ENCODE assay signal across 1 cellular context in the genomic region with DNA sequence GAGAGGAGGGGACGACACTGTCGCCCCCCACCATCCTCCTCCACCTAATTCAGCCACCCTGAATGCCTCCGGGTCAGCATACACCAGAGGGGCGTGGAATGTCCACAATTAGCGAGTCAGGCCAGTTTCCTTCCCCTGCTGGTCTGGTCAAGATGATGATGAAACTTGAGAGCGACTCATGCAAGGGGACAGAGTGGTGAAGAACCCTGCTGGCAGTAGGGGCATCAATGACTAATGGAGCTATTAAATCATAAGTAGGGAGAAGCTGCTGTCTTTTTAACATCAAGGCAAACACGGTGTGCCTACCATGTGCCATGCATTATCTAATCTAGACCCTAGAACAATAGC.
TF ChIP-seq lines count a peak whose summit lies in the region.

No MANE protein-coding gene starts in this region.

TF ChIP-seq in SK-N-SH, 30 proteins besides CTCF, POLR2A, EP300 and RAD21 (continued from another document):
- TF ChIP-seq, protein P1, sequence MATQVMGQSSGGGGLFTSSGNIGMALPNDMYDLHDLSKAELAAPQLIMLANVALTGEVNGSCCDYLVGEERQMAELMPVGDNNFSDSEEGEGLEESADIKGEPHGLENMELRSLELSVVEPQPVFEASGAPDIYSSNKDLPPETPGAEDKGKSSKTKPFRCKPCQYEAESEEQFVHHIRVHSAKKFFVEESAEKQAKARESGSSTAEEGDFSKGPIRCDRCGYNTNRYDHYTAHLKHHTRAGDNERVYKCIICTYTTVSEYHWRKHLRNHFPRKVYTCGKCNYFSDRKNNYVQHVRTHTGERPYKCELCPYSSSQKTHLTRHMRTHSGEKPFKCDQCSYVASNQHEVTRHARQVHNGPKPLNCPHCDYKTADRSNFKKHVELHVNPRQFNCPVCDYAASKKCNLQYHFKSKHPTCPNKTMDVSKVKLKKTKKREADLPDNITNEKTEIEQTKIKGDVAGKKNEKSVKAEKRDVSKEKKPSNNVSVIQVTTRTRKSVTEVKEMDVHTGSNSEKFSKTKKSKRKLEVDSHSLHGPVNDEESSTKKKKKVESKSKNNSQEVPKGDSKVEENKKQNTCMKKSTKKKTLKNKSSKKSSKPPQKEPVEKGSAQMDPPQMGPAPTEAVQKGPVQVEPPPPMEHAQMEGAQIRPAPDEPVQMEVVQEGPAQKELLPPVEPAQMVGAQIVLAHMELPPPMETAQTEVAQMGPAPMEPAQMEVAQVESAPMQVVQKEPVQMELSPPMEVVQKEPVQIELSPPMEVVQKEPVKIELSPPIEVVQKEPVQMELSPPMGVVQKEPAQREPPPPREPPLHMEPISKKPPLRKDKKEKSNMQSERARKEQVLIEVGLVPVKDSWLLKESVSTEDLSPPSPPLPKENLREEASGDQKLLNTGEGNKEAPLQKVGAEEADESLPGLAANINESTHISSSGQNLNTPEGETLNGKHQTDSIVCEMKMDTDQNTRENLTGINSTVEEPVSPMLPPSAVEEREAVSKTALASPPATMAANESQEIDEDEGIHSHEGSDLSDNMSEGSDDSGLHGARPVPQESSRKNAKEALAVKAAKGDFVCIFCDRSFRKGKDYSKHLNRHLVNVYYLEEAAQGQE (IDR thresholded peaks at IDR 0.05; ENCODE audit: low read depth, low read length): no peak
- TF ChIP-seq ELF1 (IDR thresholded peaks at IDR 0.05): no peak
- TF ChIP-seq NFIC (IDR thresholded peaks at IDR 0.05; ENCODE audit: borderline replicate concordance): no peak
- no peak for TF ChIP-seq EZH2phosphoT487 (IDR thresholded peaks at IDR 0.05; ENCODE audit: borderline replicate concordance, low read depth)
